ENCODE assay signal across 21 cellular contexts in the genomic region with DNA sequence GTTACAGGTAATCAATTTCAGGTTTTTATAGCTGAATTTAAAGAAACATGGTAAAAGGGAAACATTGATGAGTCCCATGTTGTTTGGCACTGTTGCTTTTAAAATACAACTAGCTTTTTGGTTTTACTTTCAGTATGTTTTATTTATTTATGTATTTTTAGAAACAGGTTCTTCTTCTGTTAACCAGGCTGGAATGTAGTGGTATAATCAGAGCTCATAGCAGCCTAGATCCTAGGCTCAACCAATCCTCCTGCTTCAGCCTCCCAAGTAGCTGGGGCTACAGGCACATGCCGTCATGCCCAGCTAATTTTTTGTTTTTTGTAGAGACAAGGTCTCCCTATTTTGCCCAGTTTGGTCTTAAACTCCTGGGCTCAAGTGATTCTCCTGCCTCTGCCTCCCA. TPM values are rescaled to one million over a fixed set of nuclear protein-coding genes. Genes with fewer than 3 reads are reported as not detected.
DNase-seq lines count a peak whose midpoint lies in the region; ATAC-seq, FAIRE-seq and TF ChIP-seq lines count a peak whose summit lies in the region.
"Had no signal": no experiment of that assay in that cellular context is flagged by ENCODE, and none has a peak within 500 bp of the region (broad histone marks: within the 10 kb centered on the region; RNA-seq: fewer than 3 reads in every experiment).

No MANE protein-coding gene starts in this region.

- H3K9me3 Mint-ChIP-seq in CD4-positive, alpha-beta T cell = no peaks in the 10 kb centered on the region
- H3K9me3 Mint-ChIP-seq in progenitor cell of endocrine pancreas (ENCODE audit: low read depth) = no peaks in the 10 kb centered on the region
- H3K9me3 Mint-ChIP-seq: CD14-positive monocyte, GM23338 had no signal

- no peak overlapping the region for H3K56ac ChIP-seq in IMR-90 (ENCODE audit: extremely low read depth, insufficient read depth, low read length)

- TF ChIP-seq EP300 in GM12878 (IDR thresholded peaks at IDR 0.05; ENCODE audit: borderline replicate concordance in 1 of 2, control insufficient read depth in 1 of 2, low read depth in 2 of 2, low read length in 2 of 2) = no peak

- peaks cover 18% of the 10 kb centered on the region for H3F3A ChIP-seq in smooth muscle cell (ENCODE audit: low read depth)

- H3K27me3 ChIP-seq in IMR-90 (ENCODE audit: control insufficient read depth, insufficient read depth, low read length) (no peaks in the 10 kb centered on the region), GM12878 (replicated peaks in 1 of 2; ENCODE audit: control insufficient read depth in 2 of 2, insufficient read depth in 2 of 2, low read length in 1 of 2) (no peaks in the 10 kb centered on the region), left lung (no peaks in the 10 kb centered on the region), smooth muscle cell (ENCODE audit: low read depth) (no peaks in the 10 kb centered on the region)
- H3K27me3 ChIP-seq in CD4-positive, alpha-beta T cell (ENCODE audit: control insufficient read depth, insufficient read depth, low read length) = no peaks in the 10 kb centered on the region
- H3K27me3 ChIP-seq: SJCRH30 had no signal

- FAIRE-seq in GM12878 (lab: Jason Lieb, UNC) = no peak

- peaks cover 21 to 58% of the 10 kb centered on the region in 2 experiments for H3K79me1 ChIP-seq in IMR-90 (ENCODE audit: low read depth in 1 of 2, low read length in 2 of 2)

- no peak overlapping the region for H4K91ac ChIP-seq in IMR-90 (ENCODE audit: insufficient read depth, low read depth, low read length)

- intact Hi-C loops in IMR-90 (cut with micrococcal nuclease) = loop anchor here (5.0 kb wide), 1 partner anchor 44 kb away; no protein-coding TSS in a partner anchor
- intact Hi-C loops in GM12878 (cut with micrococcal nuclease; ENCODE audit: unreplicated experiment) = no loop called here
- intact Hi-C loops in left lung (cut with DNase I) = no loop called here
- intact Hi-C loops in CD4-positive, alpha-beta T cell (cut with DNase I, micrococcal nuclease) = no loop called here

- H3K4me3 ChIP-seq in IMR-90 (ENCODE audit: insufficient read depth, low read depth, low read length) (no peak overlapping the region), GM12878 (no peak overlapping the region), left lung (no peak overlapping the region), smooth muscle cell (no peak overlapping the region)
- H3K4me3 ChIP-seq: GM23338, K562, SJCRH30 had no signal

- no peak overlapping the region for H2AK5ac ChIP-seq in IMR-90 (ENCODE audit: low read depth, low read length)

- DNase-seq in IMR-90 (peak; percentile 44), GM12878 (ENCODE audit: low read depth, low spot score) (no peak), left lung (no peak), smooth muscle cell (lab: John Stamatoyannopoulos, UW; ENCODE audit: unreplicated experiment) (no peak), progenitor cell of endocrine pancreas (ENCODE audit: low spot score, unreplicated experiment) (no peak)
- DNase-seq in CD4-positive, alpha-beta T cell = no peak
- DNase-seq in activated CD4-positive, alpha-beta T cell treated with anti-CD3 and anti-CD28 coated beads for 48 hours = no peak
- DNase-seq: AML-193, COR-L47, NCI-H1436, NCI-H2029, NCI-H2171 treated with DMSO at 0.1 percent for 48 hours, NCI-H446 treated with DMSO at 0.1 percent for 48 hours, PC-3, SJCRH30 had no signal

- H4K5ac ChIP-seq in IMR-90 (ENCODE audit: low read depth, low read length) = no peak overlapping the region

- no peaks in the 10 kb centered on the region for H3K4me1 Mint-ChIP-seq in CD4-positive, alpha-beta T cell (ENCODE audit: low read depth)
- H3K4me1 Mint-ChIP-seq in progenitor cell of endocrine pancreas (ENCODE audit: low read depth) = no peaks in the 10 kb centered on the region
- H3K4me1 Mint-ChIP-seq: CD14-positive monocyte, GM23338 had no signal

- no peaks in the 10 kb centered on the region for H3K27me3 Mint-ChIP-seq in CD4-positive, alpha-beta T cell
- no peaks in the 10 kb centered on the region for H3K27me3 Mint-ChIP-seq in progenitor cell of endocrine pancreas

- H3K79me2 ChIP-seq in GM12878 (ENCODE audit: control insufficient read depth, insufficient read depth, low read length) (no peaks in the 10 kb centered on the region), smooth muscle cell (ENCODE audit: low read depth) (peaks cover 27% of the 10 kb centered on the region)

- TF ChIP-seq RAD21 in IMR-90 (IDR thresholded peaks at IDR 0.05; ENCODE audit: low read length) = no peak
- TF ChIP-seq RAD21 in GM12878 (IDR thresholded peaks at IDR 0.05; ENCODE audit: insufficient read depth, low read depth, low read length) = no peak

- no peak overlapping the region for H2BK15ac ChIP-seq in IMR-90 (ENCODE audit: low read depth, low read length)

- SMC1A ChIA-PET in GM12878 (lab: Charles Lee; ENCODE audit: uncharacterized antibody, unreplicated experiment) = interaction anchor here (1.0 to 2.0 kb wide), 9 partner anchors 9 to 56 kb away, joined by 3 to 11 read pairs (median 4); no protein-coding TSS in a partner anchor

- no peak overlapping the region for H3K4me3 Mint-ChIP-seq in CD4-positive, alpha-beta T cell
- H3K4me3 Mint-ChIP-seq in progenitor cell of endocrine pancreas (ENCODE audit: low read depth) = no peak overlapping the region
- H3K4me3 Mint-ChIP-seq: CD14-positive monocyte, GM23338 had no signal

- no peak for TF ChIP-seq POLR2A in IMR-90 (IDR thresholded peaks at IDR 0.05; ENCODE audit: low read depth, low read length)
- no peak for TF ChIP-seq POLR2A in GM12878 (IDR thresholded peaks at IDR 0.05; ENCODE audit: low read depth, low read length)

- H4K20me1 ChIP-seq in IMR-90 (ENCODE audit: insufficient read depth, low read length) (peaks cover 38% of the 10 kb centered on the region), GM12878 (ENCODE audit: control insufficient read depth, insufficient read depth) (no peaks in the 10 kb centered on the region), smooth muscle cell (ENCODE audit: low read depth) (peaks cover 58% of the 10 kb centered on the region)

- RAD21 ChIA-PET in GM12878 (lab: Charles Lee; ENCODE audit: unreplicated experiment) = interaction anchor here (0.6 to 1.5 kb wide), 4 partner anchors 20 to 262 kb away, joined by 3 to 4 read pairs (median 3); no protein-coding TSS in a partner anchor

- H3K9ac ChIP-seq in IMR-90 (ENCODE audit: low read depth, low read length) (no peak overlapping the region), GM12878 (ENCODE audit: control insufficient read depth, insufficient read depth, low read length) (no peak overlapping the region), smooth muscle cell (ENCODE audit: low read depth) (peak overlapping the region; percentile 69)

- H3K14ac ChIP-seq in IMR-90 (replicated peaks; ENCODE audit: low read depth, low read length) = peak overlapping the region; percentile 43; the same call in 1 of the 2 replicates

- CTCF ChIA-PET in IMR-90 (lab: Yijun Ruan, JAX) (interaction anchor here (0.8 to 1.9 kb wide), 3 partner anchors 20 to 52 kb away, joined by 3 to 5 read pairs (median 3); no protein-coding TSS in a partner anchor), GM12878 (lab: Yijun Ruan, JAX) (interaction anchor here (1.0 to 2.1 kb wide), 7 partner anchors 11 to 55 kb away, joined by 3 to 10 read pairs (median 3); no protein-coding TSS in a partner anchor)
- CTCF ChIA-PET in CD4-positive, alpha-beta T cell (lab: Charles Lee) = no interaction called here

- H3K4me1 ChIP-seq in IMR-90 (ENCODE audit: control insufficient read depth, insufficient read depth, low read length) (peaks cover 15% of the 10 kb centered on the region), GM12878 (ENCODE audit: control insufficient read depth, insufficient read depth, low read length) (no peaks in the 10 kb centered on the region), left lung (peaks cover 24 to 26% of the 10 kb centered on the region in 2 donors), smooth muscle cell (ENCODE audit: low read depth) (peaks cover 27% of the 10 kb centered on the region)
- H3K4me1 ChIP-seq: SJCRH30 had no signal

- BruUV-seq in IMR-90 (replicated peaks; lab: Mats Ljungman, UMichigan) (no TSS peak), GM12878 (replicated peaks; lab: Mats Ljungman, UMichigan) (no TSS peak)

- dilution Hi-C loops in IMR-90 (cut with HindIII; ENCODE audit: low sequenced_read_pairs, unreplicated experiment) = no loop called here

- no peak overlapping the region for H2AFZ ChIP-seq in IMR-90 (replicated peaks; ENCODE audit: low read length, poor library complexity)
- H2AFZ ChIP-seq in GM12878 (ENCODE audit: control insufficient read depth, low read depth, low read length) = 0 out of 2 replicates have a peak overlapping the region, but pooled peaks have one; percentile 9
- no peak overlapping the region for H2AFZ ChIP-seq in smooth muscle cell (ENCODE audit: low read depth)
- H2AFZ ChIP-seq: GM23338 had no signal

- ATAC-seq in IMR-90 (ENCODE audit: low read depth) (peak; percentile 66), GM12878 (no peak), left lung (peak; percentile 32), HG02884 (IDR thresholded peaks at IDR 0.05; ENCODE audit: unreplicated experiment) (no peak)
- no peak for ATAC-seq in CD4-positive, alpha-beta T cell (ENCODE audit: poor library complexity)
- ATAC-seq: GM23338, HCT116, K562, PC-3 had no signal

- peak overlapping the region; percentile 63 for H2BK5ac ChIP-seq in IMR-90 (ENCODE audit: low read depth, low read length, poor library complexity, severe bottlenecking)

- H3K23ac ChIP-seq in IMR-90 (ENCODE audit: low read depth, low read length) = no peak overlapping the region

- H2AK9ac ChIP-seq in IMR-90 (replicated peaks; ENCODE audit: low read depth, low read length, poor library complexity) = no peak overlapping the region

- in situ Hi-C loops in IMR-90 (cut with MboI; ENCODE audit: low sequenced_read_pairs) = no loop called here
- in situ Hi-C loops in GM12878 (cut with MboI) = no loop called here

- H2BK120ac ChIP-seq in IMR-90 (ENCODE audit: low read depth, low read length) = no peak overlapping the region

- H3K9me1 ChIP-seq in IMR-90 (ENCODE audit: insufficient read depth, low read length) = peaks cover 8% of the 10 kb centered on the region

- H3K18ac ChIP-seq in IMR-90 (ENCODE audit: low read depth, low read length) = no peak overlapping the region

- H3K36me3 ChIP-seq in IMR-90 (ENCODE audit: control insufficient read depth, insufficient read depth, low read length) (peaks cover 15% of the 10 kb centered on the region), GM12878 (ENCODE audit: control insufficient read depth in 2 of 2, insufficient read depth in 2 of 2, low read length in 1 of 2) (peaks cover 1 to 2% of the 10 kb centered on the region in 2 experiments; a peak in 3 of 4 replicates), left lung (peaks cover 0 to 5% of the 10 kb centered on the region in 2 donors), smooth muscle cell (ENCODE audit: low read depth) (peaks cover 4% of the 10 kb centered on the region)
- H3K36me3 ChIP-seq: SJCRH30 had no signal

- H3K9me3 ChIP-seq in IMR-90 (ENCODE audit: control insufficient read depth, insufficient read depth, low read length) = no peaks in the 10 kb centered on the region
- no peaks in the 10 kb centered on the region for H3K9me3 ChIP-seq in GM12878 (replicated peaks; ENCODE audit: control insufficient read depth, insufficient read depth, low read length)
- no peaks in the 10 kb centered on the region for H3K9me3 ChIP-seq in left lung
- no peaks in the 10 kb centered on the region for H3K9me3 ChIP-seq in smooth muscle cell (replicated peaks; ENCODE audit: low read depth)
- no peaks in the 10 kb centered on the region for H3K9me3 ChIP-seq in CD4-positive, alpha-beta T cell (ENCODE audit: control insufficient read depth, low read length)
- H3K9me3 ChIP-seq: SJCRH30 had no signal

- H2BK20ac ChIP-seq in IMR-90 (ENCODE audit: low read depth, low read length) = no peak overlapping the region

- H3K4me2 ChIP-seq in IMR-90 (ENCODE audit: low read depth, low read length) (peak overlapping the region; percentile 71; the same call in 1 of the 2 replicates), GM12878 (ENCODE audit: control insufficient read depth, insufficient read depth) (peak overlapping the region; percentile 38), smooth muscle cell (peak overlapping the region; percentile 76)
- H3K4me2 ChIP-seq: GM23338 had no signal

- TF ChIP-seq CTCF in IMR-90 (conservative IDR thresholded peaks at IDR 0.05; ENCODE audit: low read depth, low read length) (no peak), GM12878 (IDR thresholded peaks at IDR 0.05 in 2 of 3, conservative IDR thresholded peaks at IDR 0.05 in 1 of 3; ENCODE audit: control insufficient read depth in 2 of 3, extremely low read depth in 1 of 3, insufficient read depth in 1 of 3, low read depth in 3 of 3, low read length in 3 of 3) (no peak), left lung (IDR thresholded peaks at IDR 0.05) (no peak), smooth muscle cell (IDR thresholded peaks at IDR 0.05; ENCODE audit: borderline replicate concordance, insufficient read depth, poor library complexity, severe bottlenecking) (no peak), progenitor cell of endocrine pancreas (IDR thresholded peaks at IDR 0.05; ENCODE audit: unreplicated experiment) (no peak)
- TF ChIP-seq CTCF in CD4-positive, alpha-beta T cell (IDR thresholded peaks at IDR 0.05) = no peak

- no CpG with 5 or more reads among the region's 1 CpG for WGBS in IMR-90 (ENCODE audit: extremely low coverage in 2 of 2, insufficient read length in 1 of 2), 2 experiments
- WGBS in GM12878 (ENCODE audit: insufficient coverage, insufficient replicate concordance, low lambda C conversion rate, missing lambda C conversion rate) = 94% methylated on average over 1 of the region's 1 CpG
- WGBS in smooth muscle cell (ENCODE audit: low lambda C conversion rate) = 74% methylated on average over 1 of the region's 1 CpG

- H3K27ac Mint-ChIP-seq in CD4-positive, alpha-beta T cell = no peak overlapping the region
- no peak overlapping the region for H3K27ac Mint-ChIP-seq in progenitor cell of endocrine pancreas
- H3K27ac Mint-ChIP-seq: GM23338 had no signal

- H3K27ac ChIP-seq in IMR-90 (ENCODE audit: insufficient read depth, low read length) (peak overlapping the region; percentile 53; the same call in 1 of the 2 replicates), GM12878 (ENCODE audit: control insufficient read depth, insufficient read depth) (no peak overlapping the region), left lung (no peak overlapping the region), smooth muscle cell (ENCODE audit: low read depth) (peak overlapping the region; percentile 97)
- H3K27ac ChIP-seq in CD4-positive, alpha-beta T cell (ENCODE audit: low read depth, low read length) = no peak overlapping the region
- H3K27ac ChIP-seq: RWPE1, SJCRH30 had no signal

- H3K36me3 Mint-ChIP-seq in CD4-positive, alpha-beta T cell (ENCODE audit: low read depth) = no peaks in the 10 kb centered on the region
- H3K36me3 Mint-ChIP-seq in progenitor cell of endocrine pancreas (ENCODE audit: insufficient read depth) = peaks cover 15% of the 10 kb centered on the region

- H3K4ac ChIP-seq in IMR-90 (ENCODE audit: low read depth, low read length) = no peak overlapping the region

- no peak overlapping the region for H4K8ac ChIP-seq in IMR-90 (ENCODE audit: low read depth in 2 of 2, low read length in 2 of 2)

- POLR2A ChIA-PET in IMR-90 (lab: Charles Lee; ENCODE audit: unreplicated experiment) (no interaction called here), GM12878 (lab: Charles Lee) (interaction anchor here (0.6 to 0.9 kb wide), 2 partner anchors 16 to 962 kb away, joined by 3 to 4 read pairs; no protein-coding TSS in a partner anchor)
- POLR2A ChIA-PET in CD4-positive, alpha-beta T cell (lab: Charles Lee) = no interaction called here

RNA-seq across cellular contexts. Expression of a gene that starts 50.4 kb away (rescaled TPM):
- total RNA-seq in IMR-90 (2012; rRNA removed) (22.0 and 31.7 TPM in 2 replicates), GM12878 (2014; rRNA removed) (3.8 and 4.9 TPM in 2 replicates), GM12878 (2014; rRNA removed; fragmentation: Illumina TruSeq; extraction: Trizol) (5.6 and 6.0 TPM in 2 replicates), GM12878 (2021) (10.7 and 11.3 TPM in 2 replicates), left lung (10 to 100 TPM; 42.3 to 49.2 TPM), smooth muscle cell (19.7 and 22.0 TPM in 2 replicates), progenitor cell of endocrine pancreas (46.0 and 48.4 TPM in 2 replicates)
- polyA plus RNA-seq in IMR-90 (2012; rRNA removed) (11.0 and 12.4 TPM in 2 replicates), GM12878 (2011; rRNA removed) (10.5 and 14.0 TPM in 2 replicates), GM12878 (2014; fragmentation: Illumina TruSeq; extraction: Trizol) (5.3 and 6.7 TPM in 2 replicates), GM12878 (2014; fragmentation: Nextera tagmentation; extraction: Ambion mirVana) (1 to 10 TPM; 2.1 to 5.7 TPM), GM12878 (2014; rRNA removed) (3.1 and 3.8 TPM in 2 replicates), GM12878 (2016; fragmentation: Nextera tagmentation; extraction: Ambion mirVana) (1 to 10 TPM; 5.5 to 6.7 TPM), smooth muscle cell (10.4 and 24.5 TPM in 2 replicates)
- polyA plus RNA-seq in IMR-90 (2012; cell fraction: cytosol; rRNA removed) = 2.7 and 4.7 TPM in 2 replicates
- polyA plus RNA-seq in IMR-90 (2012; cell fraction: nucleus; rRNA removed; ENCODE audit: low replicate concordance) = 4.7 and 13.2 TPM in 2 replicates
- 40.8 and 44.3 TPM in 2 replicates for total RNA-seq in GM12878 (2013; cell fraction: nucleolus; rRNA removed)
- polyA plus RNA-seq in GM12878 (2011; ENCODE audit: low read depth) = 1.3 TPM
- 5.5 and 6.0 TPM in 2 replicates for polyA plus RNA-seq in GM12878 (2011; cell fraction: cytosol; rRNA removed)
- 8.7 and 9.3 TPM in 2 replicates for polyA plus RNA-seq in GM12878 (2011; cell fraction: nucleus; rRNA removed)
- polyA plus RNA-seq in GM12878 (2012) = 1.3 and 2.4 TPM in 2 replicates
- polyA minus RNA-seq in GM12878 (2011; rRNA and poly(A)+ RNA removed) = 24.1 and 27.1 TPM in 2 replicates
- 5.7 and 8.7 TPM in 2 replicates for polyA minus RNA-seq in GM12878 (2011; cell fraction: cytosol; rRNA and poly(A)+ RNA removed)
- 16.0 and 23.5 TPM in 2 replicates for polyA minus RNA-seq in GM12878 (2011; cell fraction: nucleus; rRNA and poly(A)+ RNA removed)
- total RNA-seq in CD4-positive, alpha-beta T cell = under 1 TPM; 0.14 to 0.25 TPM

Comparison
In these comparisons a context has a peak if more than half of its experiments do, and no peak if none do; other contexts are left out.
1. ATAC-seq: peak in IMR-90 (single experiment) and left lung (single experiment); none in GM12878 (single experiment), CD4-positive, alpha-beta T cell (single experiment) and HG02884 (single experiment).
2. H3K27ac ChIP-seq: peak in IMR-90 (single experiment) and smooth muscle cell (single experiment); none in GM12878 (single experiment), left lung (0 of 2) and CD4-positive, alpha-beta T cell (single experiment).
3. Peak in every context shown above with its lines, with median percentiles within 50 percentile points of each other: H3K4me2 ChIP-seq.